12 cellular contexts compared by ENCODE assay signal in the genomic region with DNA sequence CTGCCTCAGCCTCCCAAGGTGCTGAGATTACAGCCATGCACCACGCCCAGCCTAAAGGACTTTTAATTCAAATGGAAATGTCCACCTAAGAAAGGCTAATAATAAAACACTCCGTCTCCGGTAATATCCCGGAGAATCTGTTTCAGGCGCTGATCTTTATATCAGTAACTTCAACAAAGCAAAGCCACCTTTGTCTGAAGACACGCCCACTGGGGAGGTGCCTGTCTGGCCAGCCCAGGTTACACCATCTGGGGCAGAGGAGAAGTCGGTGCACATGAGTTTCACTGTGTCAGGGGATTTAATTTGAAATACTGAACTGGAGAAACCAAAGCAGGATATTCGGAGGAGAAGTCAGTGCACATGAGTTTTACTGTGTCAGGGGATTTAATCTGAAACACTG. TPM values are rescaled to one million over a fixed set of nuclear protein-coding genes. Genes with fewer than 3 reads are reported as not detected.
A peak's percentile ranks its signal among the peaks of the same experiment; 100 is the strongest.
DNase-seq lines count a peak whose midpoint lies in the region; ATAC-seq and TF ChIP-seq lines count a peak whose summit lies in the region.
"Had no signal": no experiment of that assay in that cellular context is flagged by ENCODE, and none has a peak within 500 bp of the region (broad histone marks: within the 10 kb centered on the region; RNA-seq: fewer than 3 reads in every experiment).

No MANE protein-coding gene starts in this region.

- peaks cover 58% of the 10 kb centered on the region for H3K4me1 ChIP-seq in HUES6 (ENCODE audit: control insufficient read depth, insufficient read depth, low read length)
- H3K4me1 ChIP-seq in colonic mucosa, result peaks cover 11% of the 10 kb centered on the region
- H3K4me1 ChIP-seq in subcutaneous abdominal adipose tissue (ENCODE audit: control insufficient read depth in 5 of 5, insufficient read depth in 5 of 5, low read length in 5 of 5), result peaks cover 4 to 61% (median 55%) of the 10 kb centered on the region in 5 donors

- TF ChIP-seq CTCF in colonic mucosa (IDR thresholded peaks at IDR 0.05), result no peak

- H3K9ac ChIP-seq in HUES6 (ENCODE audit: low read length), result no peak overlapping the region
- H3K9ac ChIP-seq in colonic mucosa (ENCODE audit: low read depth in 2 of 2, low read length in 2 of 2), result peak overlapping the region in 1 of 2 donors; percentile 69
- H3K9ac ChIP-seq in subcutaneous abdominal adipose tissue (ENCODE audit: low read length in 5 of 5), result peak overlapping the region in 1 of 5 donors; percentile 23

- intact Hi-C loops in colonic mucosa (cut with DNase I), result no loop called here

- H3K27ac ChIP-seq in HUES6 (ENCODE audit: low read depth, low read length) (no peak overlapping the region), colonic mucosa (peak overlapping the region; percentile 61), subcutaneous abdominal adipose tissue (ENCODE audit: low read depth, low read length) (peak overlapping the region; percentile 91)

- H3K27me3 ChIP-seq in HUES6 (ENCODE audit: control insufficient read depth, insufficient read depth, low read length) (no peaks in the 10 kb centered on the region), colonic mucosa (no peaks in the 10 kb centered on the region), subcutaneous abdominal adipose tissue (ENCODE audit: control insufficient read depth in 5 of 5, insufficient read depth in 4 of 5, low read length in 5 of 5) (no peaks in the 10 kb centered on the region), MG63 (no peaks in the 10 kb centered on the region)

- no peaks in the 10 kb centered on the region for H3K9me3 ChIP-seq in HUES6 (ENCODE audit: control insufficient read depth, insufficient read depth, low read depth, low read length)
- no peaks in the 10 kb centered on the region for H3K9me3 ChIP-seq in colonic mucosa
- H3K9me3 ChIP-seq in subcutaneous abdominal adipose tissue (ENCODE audit: control insufficient read depth in 5 of 5, low read length in 5 of 5), result no peaks in the 10 kb centered on the region
- H3K9me3 ChIP-seq in MG63, result no peaks in the 10 kb centered on the region

- no peak for ATAC-seq in HG03139 (IDR thresholded peaks at IDR 0.05; ENCODE audit: unreplicated experiment)

- H3K36me3 ChIP-seq in HUES6 (ENCODE audit: control insufficient read depth, insufficient read depth, low read length) (no peaks in the 10 kb centered on the region), colonic mucosa (no peaks in the 10 kb centered on the region), subcutaneous abdominal adipose tissue (ENCODE audit: control insufficient read depth in 5 of 5, insufficient read depth in 5 of 5, low read length in 5 of 5) (peaks cover 0 to 9% (median 4%) of the 10 kb centered on the region in 5 donors), MG63 (no peaks in the 10 kb centered on the region)

- H3K4me3 ChIP-seq in HUES6 (ENCODE audit: low read depth, low read length), result peak overlapping the region; percentile 23; the same call in 1 of the 2 replicates
- H3K4me3 ChIP-seq in colonic mucosa, result no peak overlapping the region
- peak overlapping the region in 1 of 5 donors; percentile 5 for H3K4me3 ChIP-seq in subcutaneous abdominal adipose tissue (ENCODE audit: low read depth in 1 of 5, low read length in 5 of 5)
- H3K4me3 ChIP-seq in MG63, result no peak overlapping the region

- DNase-seq in colonic mucosa (peak; percentile 84), medulla oblongata (ENCODE audit: extremely low spot score) (peak; percentile 51), MG63 (no peak), putamen (ENCODE audit: low spot score) (no peak)
- DNase-seq: hippocampal formation, NCI-H1092 treated with DMSO at 0.1 percent for 48 hours, NCI-H748 treated with DMSO at 0.1 percent for 48 hours, SHP77 had no signal

RNA-seq across cellular contexts. Expression of gene SERPINB6, which starts 9.4 kb away (rescaled TPM):
- 100 to 1,000 TPM; 139 to 285 TPM for total RNA-seq in colonic mucosa
- total RNA-seq in MG63 (2014; rRNA removed; shearing (Covaris generic); ENCODE audit: low replicate concordance), result 45.1 and 59.9 TPM in 2 replicates

RNA-seq across cellular contexts. Expression of gene NQO2, which starts 37.7 kb away (rescaled TPM):
- 10 to 100 TPM; 14.1 to 19.0 TPM for total RNA-seq in colonic mucosa
- total RNA-seq in MG63 (2014; rRNA removed; shearing (Covaris generic); ENCODE audit: low replicate concordance), result 4.2 and 17.6 TPM in 2 replicates

RNA-seq across cellular contexts. Expression of gene SERPINB9, which starts 58.9 kb away (rescaled TPM):
- 1 to 10 TPM; 5.5 to 6.5 TPM for total RNA-seq in colonic mucosa
- not detected in 2 replicates for total RNA-seq in MG63 (2014; rRNA removed; shearing (Covaris generic); ENCODE audit: low replicate concordance)
- total RNA-seq: HT1080 had no signal

Comparison
In these comparisons a context has a peak if more than half of its experiments do, and no peak if none do; other contexts are left out.
1. DNase-seq: peak in colonic mucosa (single experiment) and medulla oblongata (single experiment); none in MG63 (single experiment) and putamen (single experiment).